In genomic region chr6:14584450-14584849, GRCh38 we compare ENCODE assay signal across 14 cellular contexts.
DNase-seq lines count a peak whose midpoint lies in the region; ATAC-seq, FAIRE-seq and TF ChIP-seq lines count a peak whose summit lies in the region.
"Had no signal": no experiment of that assay in that cellular context is flagged by ENCODE, and none has a peak within 500 bp of the region (broad histone marks: within the 10 kb centered on the region; RNA-seq: fewer than 3 reads in every experiment).

No MANE protein-coding gene starts in this region.

- WGBS in A549 (ENCODE audit: missing lambda C conversion rate): 52% methylated on average over 5 of the region's 5 CpGs
- 85 to 88% methylated on average over 5 of the region's 5 CpGs for WGBS in GM23248 (ENCODE audit: low coverage in 1 of 2, low lambda C conversion rate in 2 of 2, missing lambda C conversion rate in 2 of 2), 2 experiments

- no peaks in the 10 kb centered on the region for H3K36me3 Mint-ChIP-seq in Calu3 (ENCODE audit: insufficient read depth, unreplicated experiment)

- ATAC-seq in A549: no peak
- ATAC-seq: activated T-helper 17 cell treated with anti-CD3 and anti-CD28 coated beads, Interleukin-2, amount 50 U/mL, for 72 hours had no signal

- H3K27me3 ChIP-seq in GM23248 (replicated peaks; ENCODE audit: insufficient read depth): no peaks in the 10 kb centered on the region
- peaks cover under 1% of the 10 kb centered on the region for H3K27me3 ChIP-seq in kidney epithelial cell (ENCODE audit: control insufficient read depth, insufficient read depth, low read length)
- H3K27me3 ChIP-seq: neutrophil, sigmoid colon had no signal

- H3K4me3 Mint-ChIP-seq in Calu3 (ENCODE audit: low read depth, unreplicated experiment): no peak overlapping the region
- H3K4me3 Mint-ChIP-seq: activated T-helper 17 cell treated with anti-CD3 and anti-CD28 coated beads, Interleukin-2, amount 50 U/mL, for 72 hours had no signal

- no peak for TF ChIP-seq CTCF in A549 (IDR thresholded peaks at IDR 0.05)
- TF ChIP-seq CTCF in VCaP (conservative IDR thresholded peaks at IDR 0.05): peak; percentile 38
- TF ChIP-seq CTCF in kidney epithelial cell (IDR thresholded peaks at IDR 0.05; ENCODE audit: insufficient read depth, low read length, poor library complexity, severe bottlenecking): peak; percentile 6
- TF ChIP-seq CTCF in Calu3 (IDR thresholded peaks at IDR 0.05; ENCODE audit: unreplicated experiment): no peak

- DNase-seq in A549 (ENCODE audit: low read depth in 1 of 2, low spot score in 1 of 2) (peak; percentile 3 to 27), GM23248 (peak; percentile 14), kidney epithelial cell (ENCODE audit: low read depth) (no peak), NCI-H510A (lab: John Stamatoyannopoulos, UW) (no peak), Calu3 (no peak), activated T-cell treated with anti-CD3 and anti-CD28 coated beads for 4 hours (no peak)
- no peak for DNase-seq in activated naive CD4-positive, alpha-beta T cell treated with Interleukin-2 at 50 U/mL for 16 hours
- DNase-seq: amygdala; mesendoderm; sigmoid colon; stimulated activated CD4-positive, alpha-beta T cell treated with anti-CD3 and anti-CD28 coated beads, Interleukin-4, amount 100 ng/mL, for 24 hours had no signal

- POLR2A ChIA-PET in A549 (lab: Yijun Ruan, JAX): no interaction called here

- no peak for TF ChIP-seq EP300 in A549 (IDR thresholded peaks at IDR 0.05)

- H3K4me1 Mint-ChIP-seq in Calu3 (ENCODE audit: low read depth, unreplicated experiment): no peaks in the 10 kb centered on the region
- H3K4me1 Mint-ChIP-seq: activated T-helper 17 cell treated with anti-CD3 and anti-CD28 coated beads, Interleukin-2, amount 50 U/mL, for 72 hours had no signal

- no peak overlapping the region for H3K4me2 ChIP-seq in A549
- no peak overlapping the region for H3K4me2 ChIP-seq in GM23248 (ENCODE audit: unreplicated experiment)

- no peaks in the 10 kb centered on the region for H3F3A ChIP-seq in GM23248 (ENCODE audit: insufficient read depth)

- intact Hi-C loops in Calu3 (cut with micrococcal nuclease; ENCODE audit: unreplicated experiment): no loop called here

- FAIRE-seq in A549 (lab: Jason Lieb, UNC): no peak

- no peaks in the 10 kb centered on the region for H4K20me1 ChIP-seq in GM23248 (ENCODE audit: insufficient read depth)

- no peak for TF ChIP-seq POLR2A in A549 (IDR thresholded peaks at IDR 0.05; ENCODE audit: low read length)

- H3K9me3 Mint-ChIP-seq in Calu3 (ENCODE audit: low read depth, unreplicated experiment): no peaks in the 10 kb centered on the region
- H3K9me3 Mint-ChIP-seq: activated T-helper 17 cell treated with anti-CD3 and anti-CD28 coated beads, Interleukin-2, amount 50 U/mL, for 72 hours had no signal

- BruUV-seq in Calu3 (replicated peaks; lab: Mats Ljungman, UMichigan): no TSS peak

- H3K9me2 ChIP-seq in GM23248 (ENCODE audit: insufficient read depth): no peaks in the 10 kb centered on the region

- H2AFZ ChIP-seq in GM23248: no peak overlapping the region

- no peak overlapping the region for H3K4me3 ChIP-seq in A549
- H3K4me3 ChIP-seq in GM23248: no peak overlapping the region
- no peak overlapping the region for H3K4me3 ChIP-seq in kidney epithelial cell (ENCODE audit: low read depth, low read length)
- H3K4me3 ChIP-seq: sigmoid colon had no signal

- H3K4me1 ChIP-seq in A549 (no peaks in the 10 kb centered on the region), GM23248 (ENCODE audit: insufficient read depth) (no peaks in the 10 kb centered on the region)
- H3K4me1 ChIP-seq: sigmoid colon had no signal

- H3K36me3 ChIP-seq in GM23248 (ENCODE audit: low read depth): no peaks in the 10 kb centered on the region
- H3K36me3 ChIP-seq in kidney epithelial cell (ENCODE audit: control insufficient read depth, insufficient read depth, low read length): no peaks in the 10 kb centered on the region
- H3K36me3 ChIP-seq: neutrophil, sigmoid colon had no signal

- H3K27me3 Mint-ChIP-seq in Calu3 (ENCODE audit: unreplicated experiment): peaks cover 35% of the 10 kb centered on the region
- H3K27me3 Mint-ChIP-seq: activated T-helper 17 cell treated with anti-CD3 and anti-CD28 coated beads, Interleukin-2, amount 50 U/mL, for 72 hours had no signal

- H3K79me2 ChIP-seq in GM23248 (ENCODE audit: insufficient read depth): no peaks in the 10 kb centered on the region

- no peak overlapping the region for H3K27ac Mint-ChIP-seq in Calu3 (ENCODE audit: unreplicated experiment)
- H3K27ac Mint-ChIP-seq: activated T-helper 17 cell treated with anti-CD3 and anti-CD28 coated beads, Interleukin-2, amount 50 U/mL, for 72 hours had no signal

- H3K27ac ChIP-seq in A549: no peak overlapping the region
- H3K27ac ChIP-seq in GM23248: no peak overlapping the region
- H3K27ac ChIP-seq in VCaP: no peak overlapping the region
- H3K27ac ChIP-seq: neutrophil, sigmoid colon had no signal

- no peaks in the 10 kb centered on the region for H3K9me3 ChIP-seq in A549
- H3K9me3 ChIP-seq in GM23248 (ENCODE audit: low read depth): no peaks in the 10 kb centered on the region
- H3K9me3 ChIP-seq: neutrophil, sigmoid colon had no signal

- TF ChIP-seq RAD21 in A549 (conservative IDR thresholded peaks at IDR 0.05 in 1 of 2, IDR thresholded peaks at IDR 0.05 in 1 of 2): peak; percentile 28 to 33; a peak in 4 of 5 replicates

- in situ Hi-C loops in GM23248 (cut with MboI): no loop called here

- no peak overlapping the region for H3K9ac ChIP-seq in GM23248

- CTCF ChIA-PET in A549 (lab: Yijun Ruan, JAX): no interaction called here
- CTCF ChIA-PET in Calu3 (lab: Charles Lee): no interaction called here

TF ChIP-seq in A549, 52 proteins besides CTCF, POLR2A, EP300 and RAD21:
- no peak for TF ChIP-seq ZFP36 (IDR thresholded peaks at IDR 0.05; ENCODE audit: borderline replicate concordance, partially characterized antibody)
- peak; percentile 33; the same call in 1 of the 3 replicates for TF ChIP-seq SMC3 (IDR thresholded peaks at IDR 0.05)

Comparison
In these comparisons a context has a peak if more than half of its experiments do, and no peak if none do; other contexts are left out.
1. DNase-seq: peak in A549 (2 of 2) and GM23248 (single experiment); none in kidney epithelial cell (single experiment), NCI-H510A (single experiment), Calu3 (single experiment), activated T-cell treated with anti-CD3 and anti-CD28 coated beads for 4 hours (single experiment) and activated naive CD4-positive, alpha-beta T cell treated with Interleukin-2 at 50 U/mL for 16 hours (single experiment).
2. CTCF ChIP-seq: peak in VCaP (single experiment) and kidney epithelial cell (single experiment); none in A549 (single experiment) and Calu3 (single experiment).